ENCODE assay signal across 1 cellular context in the genomic region with DNA sequence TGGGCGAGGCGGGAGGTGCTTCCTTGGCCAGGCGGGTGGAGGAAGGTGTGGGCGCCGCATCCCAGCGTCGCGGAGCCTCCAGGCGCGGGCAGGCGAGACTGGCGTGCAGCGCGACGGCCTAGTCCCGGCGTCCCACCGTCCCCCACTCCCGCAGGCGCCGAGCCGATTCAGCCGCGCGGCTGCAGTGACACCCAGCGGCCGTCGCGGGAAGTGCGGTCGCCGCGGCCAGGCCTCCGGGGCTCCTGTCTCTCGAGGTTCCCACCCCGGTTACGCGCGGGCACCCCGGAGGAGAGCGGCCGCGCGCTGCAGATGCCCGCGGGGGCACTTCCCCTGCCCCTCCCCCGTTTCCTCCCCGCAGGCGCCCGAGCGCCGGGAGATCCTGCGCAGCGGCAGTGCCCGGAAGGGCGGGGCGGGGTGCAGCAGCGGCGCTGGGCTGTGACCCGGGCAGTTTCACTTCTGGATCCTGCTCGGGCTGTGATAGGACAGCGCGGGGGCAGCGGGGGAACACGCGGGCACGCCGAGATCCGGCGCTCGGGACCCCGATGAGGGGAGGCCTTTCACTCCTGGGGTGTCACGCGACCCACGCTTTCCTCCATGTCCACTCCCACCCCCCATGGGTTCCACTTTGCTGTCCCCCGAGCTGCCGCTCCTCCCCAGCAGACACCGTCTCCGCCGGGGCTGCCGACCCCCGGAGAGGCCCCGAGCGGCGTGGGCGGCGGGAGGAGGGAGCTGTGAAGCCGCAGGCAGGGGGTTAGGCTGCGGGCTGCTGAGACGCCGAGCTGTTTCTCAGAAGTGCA.
TF ChIP-seq lines count a peak whose summit lies in the region.

No MANE protein-coding gene starts in this region.

TF ChIP-seq in HepG2, 621 proteins besides CTCF, POLR2A, EP300 and RAD21 (continued from another document and continues in another):
- TF ChIP-seq, protein P1, sequence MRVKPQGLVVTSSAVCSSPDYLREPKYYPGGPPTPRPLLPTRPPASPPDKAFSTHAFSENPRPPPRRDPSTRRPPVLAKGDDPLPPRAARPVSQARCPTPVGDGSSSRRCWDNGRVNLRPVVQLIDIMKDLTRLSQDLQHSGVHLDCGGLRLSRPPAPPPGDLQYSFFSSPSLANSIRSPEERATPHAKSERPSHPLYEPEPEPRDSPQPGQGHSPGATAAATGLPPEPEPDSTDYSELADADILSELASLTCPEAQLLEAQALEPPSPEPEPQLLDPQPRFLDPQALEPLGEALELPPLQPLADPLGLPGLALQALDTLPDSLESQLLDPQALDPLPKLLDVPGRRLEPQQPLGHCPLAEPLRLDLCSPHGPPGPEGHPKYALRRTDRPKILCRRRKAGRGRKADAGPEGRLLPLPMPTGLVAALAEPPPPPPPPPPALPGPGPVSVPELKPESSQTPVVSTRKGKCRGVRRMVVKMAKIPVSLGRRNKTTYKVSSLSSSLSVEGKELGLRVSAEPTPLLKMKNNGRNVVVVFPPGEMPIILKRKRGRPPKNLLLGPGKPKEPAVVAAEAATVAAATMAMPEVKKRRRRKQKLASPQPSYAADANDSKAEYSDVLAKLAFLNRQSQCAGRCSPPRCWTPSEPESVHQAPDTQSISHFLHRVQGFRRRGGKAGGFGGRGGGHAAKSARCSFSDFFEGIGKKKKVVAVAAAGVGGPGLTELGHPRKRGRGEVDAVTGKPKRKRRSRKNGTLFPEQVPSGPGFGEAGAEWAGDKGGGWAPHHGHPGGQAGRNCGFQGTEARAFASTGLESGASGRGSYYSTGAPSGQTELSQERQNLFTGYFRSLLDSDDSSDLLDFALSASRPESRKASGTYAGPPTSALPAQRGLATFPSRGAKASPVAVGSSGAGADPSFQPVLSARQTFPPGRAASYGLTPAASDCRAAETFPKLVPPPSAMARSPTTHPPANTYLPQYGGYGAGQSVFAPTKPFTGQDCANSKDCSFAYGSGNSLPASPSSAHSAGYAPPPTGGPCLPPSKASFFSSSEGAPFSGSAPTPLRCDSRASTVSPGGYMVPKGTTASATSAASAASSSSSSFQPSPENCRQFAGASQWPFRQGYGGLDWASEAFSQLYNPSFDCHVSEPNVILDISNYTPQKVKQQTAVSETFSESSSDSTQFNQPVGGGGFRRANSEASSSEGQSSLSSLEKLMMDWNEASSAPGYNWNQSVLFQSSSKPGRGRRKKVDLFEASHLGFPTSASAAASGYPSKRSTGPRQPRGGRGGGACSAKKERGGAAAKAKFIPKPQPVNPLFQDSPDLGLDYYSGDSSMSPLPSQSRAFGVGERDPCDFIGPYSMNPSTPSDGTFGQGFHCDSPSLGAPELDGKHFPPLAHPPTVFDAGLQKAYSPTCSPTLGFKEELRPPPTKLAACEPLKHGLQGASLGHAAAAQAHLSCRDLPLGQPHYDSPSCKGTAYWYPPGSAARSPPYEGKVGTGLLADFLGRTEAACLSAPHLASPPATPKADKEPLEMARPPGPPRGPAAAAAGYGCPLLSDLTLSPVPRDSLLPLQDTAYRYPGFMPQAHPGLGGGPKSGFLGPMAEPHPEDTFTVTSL (CRISPR knock-in tag; IDR thresholded peaks at IDR 0.05; ENCODE audit: borderline replicate concordance), result peak; percentile 71; the same call in 1 of the 2 replicates
- no peak for TF ChIP-seq SSRP1 (CRISPR knock-in tag; IDR thresholded peaks at IDR 0.05)
- no peak for TF ChIP-seq SMAD9 (CRISPR knock-in tag; IDR thresholded peaks at IDR 0.05)
- peak; percentile 59 for TF ChIP-seq RXRB (CRISPR knock-in tag; IDR thresholded peaks at IDR 0.05; ENCODE audit: borderline replicate concordance)
- TF ChIP-seq ZNF337 (CRISPR knock-in tag; IDR thresholded peaks at IDR 0.05; ENCODE audit: borderline replicate concordance, low read depth), result no peak
- TF ChIP-seq, protein P2, sequence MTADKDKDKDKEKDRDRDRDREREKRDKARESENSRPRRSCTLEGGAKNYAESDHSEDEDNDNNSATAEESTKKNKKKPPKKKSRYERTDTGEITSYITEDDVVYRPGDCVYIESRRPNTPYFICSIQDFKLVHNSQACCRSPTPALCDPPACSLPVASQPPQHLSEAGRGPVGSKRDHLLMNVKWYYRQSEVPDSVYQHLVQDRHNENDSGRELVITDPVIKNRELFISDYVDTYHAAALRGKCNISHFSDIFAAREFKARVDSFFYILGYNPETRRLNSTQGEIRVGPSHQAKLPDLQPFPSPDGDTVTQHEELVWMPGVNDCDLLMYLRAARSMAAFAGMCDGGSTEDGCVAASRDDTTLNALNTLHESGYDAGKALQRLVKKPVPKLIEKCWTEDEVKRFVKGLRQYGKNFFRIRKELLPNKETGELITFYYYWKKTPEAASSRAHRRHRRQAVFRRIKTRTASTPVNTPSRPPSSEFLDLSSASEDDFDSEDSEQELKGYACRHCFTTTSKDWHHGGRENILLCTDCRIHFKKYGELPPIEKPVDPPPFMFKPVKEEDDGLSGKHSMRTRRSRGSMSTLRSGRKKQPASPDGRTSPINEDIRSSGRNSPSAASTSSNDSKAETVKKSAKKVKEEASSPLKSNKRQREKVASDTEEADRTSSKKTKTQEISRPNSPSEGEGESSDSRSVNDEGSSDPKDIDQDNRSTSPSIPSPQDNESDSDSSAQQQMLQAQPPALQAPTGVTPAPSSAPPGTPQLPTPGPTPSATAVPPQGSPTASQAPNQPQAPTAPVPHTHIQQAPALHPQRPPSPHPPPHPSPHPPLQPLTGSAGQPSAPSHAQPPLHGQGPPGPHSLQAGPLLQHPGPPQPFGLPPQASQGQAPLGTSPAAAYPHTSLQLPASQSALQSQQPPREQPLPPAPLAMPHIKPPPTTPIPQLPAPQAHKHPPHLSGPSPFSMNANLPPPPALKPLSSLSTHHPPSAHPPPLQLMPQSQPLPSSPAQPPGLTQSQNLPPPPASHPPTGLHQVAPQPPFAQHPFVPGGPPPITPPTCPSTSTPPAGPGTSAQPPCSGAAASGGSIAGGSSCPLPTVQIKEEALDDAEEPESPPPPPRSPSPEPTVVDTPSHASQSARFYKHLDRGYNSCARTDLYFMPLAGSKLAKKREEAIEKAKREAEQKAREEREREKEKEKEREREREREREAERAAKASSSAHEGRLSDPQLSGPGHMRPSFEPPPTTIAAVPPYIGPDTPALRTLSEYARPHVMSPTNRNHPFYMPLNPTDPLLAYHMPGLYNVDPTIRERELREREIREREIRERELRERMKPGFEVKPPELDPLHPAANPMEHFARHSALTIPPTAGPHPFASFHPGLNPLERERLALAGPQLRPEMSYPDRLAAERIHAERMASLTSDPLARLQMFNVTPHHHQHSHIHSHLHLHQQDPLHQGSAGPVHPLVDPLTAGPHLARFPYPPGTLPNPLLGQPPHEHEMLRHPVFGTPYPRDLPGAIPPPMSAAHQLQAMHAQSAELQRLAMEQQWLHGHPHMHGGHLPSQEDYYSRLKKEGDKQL (CRISPR knock-in tag; IDR thresholded peaks at IDR 0.05; ENCODE audit: low read depth), result no peak
- TF ChIP-seq, protein P3, sequence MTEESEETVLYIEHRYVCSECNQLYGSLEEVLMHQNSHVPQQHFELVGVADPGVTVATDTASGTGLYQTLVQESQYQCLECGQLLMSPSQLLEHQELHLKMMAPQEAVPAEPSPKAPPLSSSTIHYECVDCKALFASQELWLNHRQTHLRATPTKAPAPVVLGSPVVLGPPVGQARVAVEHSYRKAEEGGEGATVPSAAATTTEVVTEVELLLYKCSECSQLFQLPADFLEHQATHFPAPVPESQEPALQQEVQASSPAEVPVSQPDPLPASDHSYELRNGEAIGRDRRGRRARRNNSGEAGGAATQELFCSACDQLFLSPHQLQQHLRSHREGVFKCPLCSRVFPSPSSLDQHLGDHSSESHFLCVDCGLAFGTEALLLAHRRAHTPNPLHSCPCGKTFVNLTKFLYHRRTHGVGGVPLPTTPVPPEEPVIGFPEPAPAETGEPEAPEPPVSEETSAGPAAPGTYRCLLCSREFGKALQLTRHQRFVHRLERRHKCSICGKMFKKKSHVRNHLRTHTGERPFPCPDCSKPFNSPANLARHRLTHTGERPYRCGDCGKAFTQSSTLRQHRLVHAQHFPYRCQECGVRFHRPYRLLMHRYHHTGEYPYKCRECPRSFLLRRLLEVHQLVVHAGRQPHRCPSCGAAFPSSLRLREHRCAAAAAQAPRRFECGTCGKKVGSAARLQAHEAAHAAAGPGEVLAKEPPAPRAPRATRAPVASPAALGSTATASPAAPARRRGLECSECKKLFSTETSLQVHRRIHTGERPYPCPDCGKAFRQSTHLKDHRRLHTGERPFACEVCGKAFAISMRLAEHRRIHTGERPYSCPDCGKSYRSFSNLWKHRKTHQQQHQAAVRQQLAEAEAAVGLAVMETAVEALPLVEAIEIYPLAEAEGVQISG (CRISPR knock-in tag; IDR thresholded peaks at IDR 0.05), result peak; percentile 94
- TF ChIP-seq, protein P4, sequence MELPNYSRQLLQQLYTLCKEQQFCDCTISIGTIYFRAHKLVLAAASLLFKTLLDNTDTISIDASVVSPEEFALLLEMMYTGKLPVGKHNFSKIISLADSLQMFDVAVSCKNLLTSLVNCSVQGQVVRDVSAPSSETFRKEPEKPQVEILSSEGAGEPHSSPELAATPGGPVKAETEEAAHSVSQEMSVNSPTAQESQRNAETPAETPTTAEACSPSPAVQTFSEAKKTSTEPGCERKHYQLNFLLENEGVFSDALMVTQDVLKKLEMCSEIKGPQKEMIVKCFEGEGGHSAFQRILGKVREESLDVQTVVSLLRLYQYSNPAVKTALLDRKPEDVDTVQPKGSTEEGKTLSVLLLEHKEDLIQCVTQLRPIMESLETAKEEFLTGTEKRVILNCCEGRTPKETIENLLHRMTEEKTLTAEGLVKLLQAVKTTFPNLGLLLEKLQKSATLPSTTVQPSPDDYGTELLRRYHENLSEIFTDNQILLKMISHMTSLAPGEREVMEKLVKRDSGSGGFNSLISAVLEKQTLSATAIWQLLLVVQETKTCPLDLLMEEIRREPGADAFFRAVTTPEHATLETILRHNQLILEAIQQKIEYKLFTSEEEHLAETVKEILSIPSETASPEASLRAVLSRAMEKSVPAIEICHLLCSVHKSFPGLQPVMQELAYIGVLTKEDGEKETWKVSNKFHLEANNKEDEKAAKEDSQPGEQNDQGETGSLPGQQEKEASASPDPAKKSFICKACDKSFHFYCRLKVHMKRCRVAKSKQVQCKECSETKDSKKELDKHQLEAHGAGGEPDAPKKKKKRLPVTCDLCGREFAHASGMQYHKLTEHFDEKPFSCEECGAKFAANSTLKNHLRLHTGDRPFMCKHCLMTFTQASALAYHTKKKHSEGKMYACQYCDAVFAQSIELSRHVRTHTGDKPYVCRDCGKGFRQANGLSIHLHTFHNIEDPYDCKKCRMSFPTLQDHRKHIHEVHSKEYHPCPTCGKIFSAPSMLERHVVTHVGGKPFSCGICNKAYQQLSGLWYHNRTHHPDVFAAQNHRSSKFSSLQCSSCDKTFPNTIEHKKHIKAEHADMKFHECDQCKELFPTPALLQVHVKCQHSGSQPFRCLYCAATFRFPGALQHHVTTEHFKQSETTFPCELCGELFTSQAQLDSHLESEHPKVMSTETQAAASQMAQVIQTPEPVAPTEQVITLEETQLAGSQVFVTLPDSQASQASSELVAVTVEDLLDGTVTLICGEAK (IDR thresholded peaks at IDR 0.05), result no peak
- TF ChIP-seq, protein P4 (CRISPR knock-in tag; IDR thresholded peaks at IDR 0.05), result peak; percentile 78
- peak; percentile 93 for TF ChIP-seq ZSCAN29 (CRISPR knock-in tag; conservative IDR thresholded peaks at IDR 0.05)
- TF ChIP-seq REXO4 (CRISPR knock-in tag; IDR thresholded peaks at IDR 0.05; ENCODE audit: borderline replicate concordance), result no peak
- TF ChIP-seq RBFOX2 (IDR thresholded peaks at IDR 0.05; ENCODE audit: low read depth, low read length), result peak; percentile 82
- TF ChIP-seq, protein P5, sequence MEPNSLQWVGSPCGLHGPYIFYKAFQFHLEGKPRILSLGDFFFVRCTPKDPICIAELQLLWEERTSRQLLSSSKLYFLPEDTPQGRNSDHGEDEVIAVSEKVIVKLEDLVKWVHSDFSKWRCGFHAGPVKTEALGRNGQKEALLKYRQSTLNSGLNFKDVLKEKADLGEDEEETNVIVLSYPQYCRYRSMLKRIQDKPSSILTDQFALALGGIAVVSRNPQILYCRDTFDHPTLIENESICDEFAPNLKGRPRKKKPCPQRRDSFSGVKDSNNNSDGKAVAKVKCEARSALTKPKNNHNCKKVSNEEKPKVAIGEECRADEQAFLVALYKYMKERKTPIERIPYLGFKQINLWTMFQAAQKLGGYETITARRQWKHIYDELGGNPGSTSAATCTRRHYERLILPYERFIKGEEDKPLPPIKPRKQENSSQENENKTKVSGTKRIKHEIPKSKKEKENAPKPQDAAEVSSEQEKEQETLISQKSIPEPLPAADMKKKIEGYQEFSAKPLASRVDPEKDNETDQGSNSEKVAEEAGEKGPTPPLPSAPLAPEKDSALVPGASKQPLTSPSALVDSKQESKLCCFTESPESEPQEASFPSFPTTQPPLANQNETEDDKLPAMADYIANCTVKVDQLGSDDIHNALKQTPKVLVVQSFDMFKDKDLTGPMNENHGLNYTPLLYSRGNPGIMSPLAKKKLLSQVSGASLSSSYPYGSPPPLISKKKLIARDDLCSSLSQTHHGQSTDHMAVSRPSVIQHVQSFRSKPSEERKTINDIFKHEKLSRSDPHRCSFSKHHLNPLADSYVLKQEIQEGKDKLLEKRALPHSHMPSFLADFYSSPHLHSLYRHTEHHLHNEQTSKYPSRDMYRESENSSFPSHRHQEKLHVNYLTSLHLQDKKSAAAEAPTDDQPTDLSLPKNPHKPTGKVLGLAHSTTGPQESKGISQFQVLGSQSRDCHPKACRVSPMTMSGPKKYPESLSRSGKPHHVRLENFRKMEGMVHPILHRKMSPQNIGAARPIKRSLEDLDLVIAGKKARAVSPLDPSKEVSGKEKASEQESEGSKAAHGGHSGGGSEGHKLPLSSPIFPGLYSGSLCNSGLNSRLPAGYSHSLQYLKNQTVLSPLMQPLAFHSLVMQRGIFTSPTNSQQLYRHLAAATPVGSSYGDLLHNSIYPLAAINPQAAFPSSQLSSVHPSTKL (CRISPR knock-in tag; IDR thresholded peaks at IDR 0.05), result peak; percentile 80
- TF ChIP-seq EZH2 (conservative IDR thresholded peaks at IDR 0.05; ENCODE audit: low read depth, low read length), result no peak
